1 cellular context compared by ENCODE assay signal in the genomic region with DNA sequence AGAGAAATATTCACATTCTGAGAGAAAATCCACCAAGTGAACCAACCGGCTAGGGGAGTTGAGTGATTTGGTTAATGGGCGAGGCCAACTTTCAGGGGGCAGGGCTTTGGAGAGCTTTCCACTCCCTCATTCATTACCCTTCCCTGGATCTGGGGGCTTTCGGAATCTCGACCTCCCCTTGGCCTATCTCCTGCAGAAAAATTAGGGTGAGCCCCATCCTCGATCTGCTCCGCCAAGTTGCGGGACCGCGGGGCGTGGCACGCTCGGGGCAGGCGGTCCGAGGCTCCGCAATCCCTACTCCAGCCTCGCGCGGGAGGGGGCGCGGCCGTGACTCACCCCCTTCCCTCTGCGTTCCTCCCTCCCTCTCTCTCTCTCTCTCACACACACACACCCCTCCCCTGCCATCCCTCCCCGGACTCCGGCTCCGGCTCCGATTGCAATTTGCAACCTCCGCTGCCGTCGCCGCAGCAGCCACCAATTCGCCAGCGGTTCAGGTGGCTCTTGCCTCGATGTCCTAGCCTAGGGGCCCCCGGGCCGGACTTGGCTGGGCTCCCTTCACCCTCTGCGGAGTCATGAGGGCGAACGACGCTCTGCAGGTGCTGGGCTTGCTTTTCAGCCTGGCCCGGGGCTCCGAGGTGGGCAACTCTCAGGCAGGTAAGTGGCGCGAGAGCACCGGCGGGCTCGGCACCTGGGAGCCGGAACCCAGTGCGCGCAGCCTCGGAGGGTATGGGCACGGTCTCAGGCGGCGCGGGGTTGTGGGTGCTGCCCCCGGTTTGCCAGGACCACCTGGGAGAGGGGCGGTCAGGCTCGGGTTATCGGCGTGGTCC.
TF ChIP-seq lines count a peak whose summit lies in the region.

Gene ERBB3, plus strand, starts transcription at position 437 of the 827 bp plus-strand sequence. Its CDS starts 136 bp downstream, at position 573.

TF ChIP-seq in K562, 482 proteins besides CTCF, POLR2A, EP300 and RAD21 (continued from another document and continues in another):
- TF ChIP-seq, protein P1, sequence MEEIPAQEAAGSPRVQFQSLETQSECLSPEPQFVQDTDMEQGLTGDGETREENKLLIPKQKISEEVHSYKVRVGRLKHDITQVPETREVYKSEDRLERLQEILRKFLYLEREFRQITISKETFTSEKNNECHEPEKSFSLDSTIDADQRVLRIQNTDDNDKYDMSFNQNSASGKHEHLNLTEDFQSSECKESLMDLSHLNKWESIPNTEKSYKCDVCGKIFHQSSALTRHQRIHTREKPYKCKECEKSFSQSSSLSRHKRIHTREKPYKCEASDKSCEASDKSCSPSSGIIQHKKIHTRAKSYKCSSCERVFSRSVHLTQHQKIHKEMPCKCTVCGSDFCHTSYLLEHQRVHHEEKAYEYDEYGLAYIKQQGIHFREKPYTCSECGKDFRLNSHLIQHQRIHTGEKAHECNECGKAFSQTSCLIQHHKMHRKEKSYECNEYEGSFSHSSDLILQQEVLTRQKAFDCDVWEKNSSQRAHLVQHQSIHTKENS (CRISPR knock-in tag; IDR thresholded peaks at IDR 0.05) = no peak
- TF ChIP-seq MCM2 (IDR thresholded peaks at IDR 0.05; ENCODE audit: low read depth) = no peak
- no peak for TF ChIP-seq NFE2L1 (tag; IDR thresholded peaks at IDR 0.05; ENCODE audit: borderline replicate concordance, low read depth)
- no peak for TF ChIP-seq ZKSCAN3 (CRISPR knock-in tag; IDR thresholded peaks at IDR 0.05)
- no peak for TF ChIP-seq ZNF217 (CRISPR knock-in tag; IDR thresholded peaks at IDR 0.05)
- no peak for TF ChIP-seq MECOM (CRISPR knock-in tag; IDR thresholded peaks at IDR 0.05)
- no peak for TF ChIP-seq ZNF239 (CRISPR knock-in tag; IDR thresholded peaks at IDR 0.05)
- TF ChIP-seq FOXA1 (IDR thresholded peaks at IDR 0.05; ENCODE audit: borderline replicate concordance) = no peak
- no peak for TF ChIP-seq SMC3 (conservative IDR thresholded peaks at IDR 0.05; ENCODE audit: insufficient read depth, low read depth, low read length)
- no peak for TF ChIP-seq NR4A1 (CRISPR knock-in tag; IDR thresholded peaks at IDR 0.05)
- no peak for TF ChIP-seq NR4A1 (tag; IDR thresholded peaks at IDR 0.05)
- TF ChIP-seq, protein P2, sequence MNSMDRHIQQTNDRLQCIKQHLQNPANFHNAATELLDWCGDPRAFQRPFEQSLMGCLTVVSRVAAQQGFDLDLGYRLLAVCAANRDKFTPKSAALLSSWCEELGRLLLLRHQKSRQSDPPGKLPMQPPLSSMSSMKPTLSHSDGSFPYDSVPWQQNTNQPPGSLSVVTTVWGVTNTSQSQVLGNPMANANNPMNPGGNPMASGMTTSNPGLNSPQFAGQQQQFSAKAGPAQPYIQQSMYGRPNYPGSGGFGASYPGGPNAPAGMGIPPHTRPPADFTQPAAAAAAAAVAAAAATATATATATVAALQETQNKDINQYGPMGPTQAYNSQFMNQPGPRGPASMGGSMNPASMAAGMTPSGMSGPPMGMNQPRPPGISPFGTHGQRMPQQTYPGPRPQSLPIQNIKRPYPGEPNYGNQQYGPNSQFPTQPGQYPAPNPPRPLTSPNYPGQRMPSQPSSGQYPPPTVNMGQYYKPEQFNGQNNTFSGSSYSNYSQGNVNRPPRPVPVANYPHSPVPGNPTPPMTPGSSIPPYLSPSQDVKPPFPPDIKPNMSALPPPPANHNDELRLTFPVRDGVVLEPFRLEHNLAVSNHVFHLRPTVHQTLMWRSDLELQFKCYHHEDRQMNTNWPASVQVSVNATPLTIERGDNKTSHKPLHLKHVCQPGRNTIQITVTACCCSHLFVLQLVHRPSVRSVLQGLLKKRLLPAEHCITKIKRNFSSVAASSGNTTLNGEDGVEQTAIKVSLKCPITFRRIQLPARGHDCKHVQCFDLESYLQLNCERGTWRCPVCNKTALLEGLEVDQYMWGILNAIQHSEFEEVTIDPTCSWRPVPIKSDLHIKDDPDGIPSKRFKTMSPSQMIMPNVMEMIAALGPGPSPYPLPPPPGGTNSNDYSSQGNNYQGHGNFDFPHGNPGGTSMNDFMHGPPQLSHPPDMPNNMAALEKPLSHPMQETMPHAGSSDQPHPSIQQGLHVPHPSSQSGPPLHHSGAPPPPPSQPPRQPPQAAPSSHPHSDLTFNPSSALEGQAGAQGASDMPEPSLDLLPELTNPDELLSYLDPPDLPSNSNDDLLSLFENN (IDR thresholded peaks at IDR 0.05; ENCODE audit: low read depth in 2 of 2, low read length in 2 of 2) = no peak
- TF ChIP-seq KDM2B (CRISPR knock-in tag; IDR thresholded peaks at IDR 0.05) = peak; percentile 88
- peak; percentile 46 for TF ChIP-seq SAP30 (IDR thresholded peaks at IDR 0.05; ENCODE audit: borderline replicate concordance, insufficient read depth, low read depth, low read length, poor library complexity, severe bottlenecking)
- TF ChIP-seq RB1 (IDR thresholded peaks at IDR 0.05; ENCODE audit: low read depth) = 0 out of 2 replicates have a peak, but pooled peaks have one; percentile 9
- TF ChIP-seq ZFPM2 (CRISPR knock-in tag; IDR thresholded peaks at IDR 0.05) = no peak
- no peak for TF ChIP-seq MBD1 (CRISPR knock-in tag; IDR thresholded peaks at IDR 0.05)
- no peak for TF ChIP-seq ZNF76 (CRISPR knock-in tag; IDR thresholded peaks at IDR 0.05; ENCODE audit: borderline replicate concordance)
- peak; percentile 56 for TF ChIP-seq FIP1L1 (IDR thresholded peaks at IDR 0.05; ENCODE audit: low read depth, low read length, poor library complexity, severe bottlenecking)
- TF ChIP-seq MYC (IDR thresholded peaks at IDR 0.05; ENCODE audit: low read depth, low read length) = peak; percentile 56; the same call in 1 of the 2 replicates
- TF ChIP-seq MYC (CRISPR knock-in tag; IDR thresholded peaks at IDR 0.05; ENCODE audit: borderline replicate concordance, low read depth) = no peak
- no peak for TF ChIP-seq ZKSCAN1 (IDR thresholded peaks at IDR 0.05; ENCODE audit: low read depth, low read length)
- peak; percentile 48 for TF ChIP-seq ZFX (CRISPR knock-in tag; IDR thresholded peaks at IDR 0.05)
- peak; percentile 86 for TF ChIP-seq SMARCE1 (IDR thresholded peaks at IDR 0.05)
- peak; percentile 97 for TF ChIP-seq FOSL1 (tag; conservative IDR thresholded peaks at IDR 0.05)
- peak; percentile 45 for TF ChIP-seq ZFP36 (IDR thresholded peaks at IDR 0.05; ENCODE audit: low read depth, low read length, partially characterized antibody)
- peak; percentile 82; the same call in 1 of the 2 replicates for TF ChIP-seq ZSCAN29 (IDR thresholded peaks at IDR 0.05)
- no peak for TF ChIP-seq ZBTB1 (CRISPR knock-in tag; IDR thresholded peaks at IDR 0.05; ENCODE audit: borderline replicate concordance, low read depth)
- TF ChIP-seq SOX6 (IDR thresholded peaks at IDR 0.05) = peak; percentile 30; the same call in 1 of the 2 replicates
- no peak for TF ChIP-seq ZNF140 (CRISPR knock-in tag; IDR thresholded peaks at IDR 0.05)
- no peak for TF ChIP-seq SRSF9 (IDR thresholded peaks at IDR 0.05; ENCODE audit: borderline replicate concordance, low read depth, low read length)
- TF ChIP-seq RFX1 (IDR thresholded peaks at IDR 0.05) = no peak
- TF ChIP-seq JUNB (CRISPR knock-in tag; conservative IDR thresholded peaks at IDR 0.05) = peak; percentile 70; the same call in 1 of the 2 replicates
- no peak; the same call in 1 of the 2 replicates for TF ChIP-seq ZNF324 (CRISPR knock-in tag; IDR thresholded peaks at IDR 0.05)
- TF ChIP-seq, protein P3, sequence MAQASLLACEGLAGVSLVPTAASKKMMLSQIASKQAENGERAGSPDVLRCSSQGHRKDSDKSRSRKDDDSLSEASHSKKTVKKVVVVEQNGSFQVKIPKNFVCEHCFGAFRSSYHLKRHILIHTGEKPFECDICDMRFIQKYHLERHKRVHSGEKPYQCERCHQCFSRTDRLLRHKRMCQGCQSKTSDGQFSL (CRISPR knock-in tag; IDR thresholded peaks at IDR 0.05) = no peak
- TF ChIP-seq, protein P3 (tag; IDR thresholded peaks at IDR 0.05) = no peak
- no peak for TF ChIP-seq NELFE (IDR thresholded peaks at IDR 0.05; ENCODE audit: insufficient read depth, insufficient read length)
- TF ChIP-seq, protein P4, sequence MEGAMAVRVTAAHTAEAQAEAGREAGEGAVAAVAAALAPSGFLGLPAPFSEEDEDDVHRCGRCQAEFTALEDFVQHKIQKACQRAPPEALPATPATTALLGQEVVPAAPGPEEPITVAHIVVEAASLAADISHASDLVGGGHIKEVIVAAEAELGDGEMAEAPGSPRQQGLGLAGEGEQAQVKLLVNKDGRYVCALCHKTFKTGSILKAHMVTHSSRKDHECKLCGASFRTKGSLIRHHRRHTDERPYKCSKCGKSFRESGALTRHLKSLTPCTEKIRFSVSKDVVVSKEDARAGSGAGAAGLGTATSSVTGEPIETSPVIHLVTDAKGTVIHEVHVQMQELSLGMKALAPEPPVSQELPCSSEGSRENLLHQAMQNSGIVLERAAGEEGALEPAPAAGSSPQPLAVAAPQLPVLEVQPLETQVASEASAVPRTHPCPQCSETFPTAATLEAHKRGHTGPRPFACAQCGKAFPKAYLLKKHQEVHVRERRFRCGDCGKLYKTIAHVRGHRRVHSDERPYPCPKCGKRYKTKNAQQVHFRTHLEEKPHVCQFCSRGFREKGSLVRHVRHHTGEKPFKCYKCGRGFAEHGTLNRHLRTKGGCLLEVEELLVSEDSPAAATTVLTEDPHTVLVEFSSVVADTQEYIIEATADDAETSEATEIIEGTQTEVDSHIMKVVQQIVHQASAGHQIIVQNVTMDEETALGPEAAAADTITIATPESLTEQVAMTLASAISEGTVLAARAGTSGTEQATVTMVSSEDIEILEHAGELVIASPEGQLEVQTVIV (CRISPR knock-in tag; IDR thresholded peaks at IDR 0.05; ENCODE audit: borderline replicate concordance) = no peak
- no peak for TF ChIP-seq MITF (IDR thresholded peaks at IDR 0.05)
- TF ChIP-seq NFIX (CRISPR knock-in tag; IDR thresholded peaks at IDR 0.05; ENCODE audit: low read depth) = no peak
- TF ChIP-seq YBX1 (IDR thresholded peaks at IDR 0.05) = no peak
- TF ChIP-seq, protein P5, sequence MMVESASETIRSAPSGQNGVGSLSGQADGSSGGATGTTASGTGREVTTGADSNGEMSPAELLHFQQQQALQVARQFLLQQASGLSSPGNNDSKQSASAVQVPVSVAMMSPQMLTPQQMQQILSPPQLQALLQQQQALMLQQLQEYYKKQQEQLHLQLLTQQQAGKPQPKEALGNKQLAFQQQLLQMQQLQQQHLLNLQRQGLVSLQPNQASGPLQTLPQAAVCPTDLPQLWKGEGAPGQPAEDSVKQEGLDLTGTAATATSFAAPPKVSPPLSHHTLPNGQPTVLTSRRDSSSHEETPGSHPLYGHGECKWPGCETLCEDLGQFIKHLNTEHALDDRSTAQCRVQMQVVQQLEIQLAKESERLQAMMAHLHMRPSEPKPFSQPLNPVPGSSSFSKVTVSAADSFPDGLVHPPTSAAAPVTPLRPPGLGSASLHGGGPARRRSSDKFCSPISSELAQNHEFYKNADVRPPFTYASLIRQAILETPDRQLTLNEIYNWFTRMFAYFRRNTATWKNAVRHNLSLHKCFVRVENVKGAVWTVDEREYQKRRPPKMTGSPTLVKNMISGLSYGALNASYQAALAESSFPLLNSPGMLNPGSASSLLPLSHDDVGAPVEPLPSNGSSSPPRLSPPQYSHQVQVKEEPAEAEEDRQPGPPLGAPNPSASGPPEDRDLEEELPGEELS (CRISPR knock-in tag; IDR thresholded peaks at IDR 0.05; ENCODE audit: borderline replicate concordance) = peak; percentile 75; the same call in 1 of the 2 replicates
- TF ChIP-seq, protein P6, sequence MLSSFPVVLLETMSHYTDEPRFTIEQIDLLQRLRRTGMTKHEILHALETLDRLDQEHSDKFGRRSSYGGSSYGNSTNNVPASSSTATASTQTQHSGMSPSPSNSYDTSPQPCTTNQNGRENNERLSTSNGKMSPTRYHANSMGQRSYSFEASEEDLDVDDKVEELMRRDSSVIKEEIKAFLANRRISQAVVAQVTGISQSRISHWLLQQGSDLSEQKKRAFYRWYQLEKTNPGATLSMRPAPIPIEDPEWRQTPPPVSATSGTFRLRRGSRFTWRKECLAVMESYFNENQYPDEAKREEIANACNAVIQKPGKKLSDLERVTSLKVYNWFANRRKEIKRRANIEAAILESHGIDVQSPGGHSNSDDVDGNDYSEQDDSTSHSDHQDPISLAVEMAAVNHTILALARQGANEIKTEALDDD (IDR thresholded peaks at IDR 0.05) = no peak
